ENCODE assay signal across 20 cellular contexts in the genomic region with DNA sequence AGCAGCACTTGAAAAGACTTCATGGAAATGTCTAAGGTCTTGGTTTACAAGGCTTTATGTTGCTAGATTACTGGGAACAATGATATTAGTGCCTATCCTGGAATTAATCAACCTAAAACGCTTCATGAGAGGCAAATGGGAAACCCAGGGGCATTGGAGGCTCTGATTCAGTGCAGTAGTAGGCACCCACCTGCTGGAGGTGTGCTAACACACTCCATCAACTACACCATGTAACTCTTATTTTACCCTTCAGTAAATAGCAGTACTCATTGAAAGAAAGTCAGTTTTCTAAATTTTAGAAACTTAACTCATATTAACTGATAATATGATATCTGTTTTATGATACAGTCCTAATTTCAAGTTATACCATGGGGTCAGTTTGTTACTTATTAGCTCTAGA. TPM values are rescaled to one million over a fixed set of nuclear protein-coding genes. Genes with fewer than 3 reads are reported as not detected.
A peak's percentile ranks its signal among the peaks of the same experiment; 100 is the strongest.
DNase-seq lines count a peak whose midpoint lies in the region; ATAC-seq and TF ChIP-seq lines count a peak whose summit lies in the region.
"Had no signal": no experiment of that assay in that cellular context is flagged by ENCODE, and none has a peak within 500 bp of the region (broad histone marks: within the 10 kb centered on the region; RNA-seq: fewer than 3 reads in every experiment).

No MANE protein-coding gene starts in this region.

- peak; percentile 23 for DNase-seq in NCI-H2107 treated with DMSO at 0.1 percent for 48 hours (lab: John Stamatoyannopoulos, UW; ENCODE audit: unreplicated experiment)
- no peak for DNase-seq in NCI-H2107 (lab: John Stamatoyannopoulos, UW)
- DNase-seq in NCI-H69 (lab: John Stamatoyannopoulos, UW): peak; percentile 44
- no peak for DNase-seq in foreskin keratinocyte
- no peak for DNase-seq in OCI-M1 (lab: John Stamatoyannopoulos, UW)
- no peak for DNase-seq in SIG-M5 treated with dmso at 0.1 percent for 504 hours (lab: John Stamatoyannopoulos, UW; ENCODE audit: unreplicated experiment)
- no peak for DNase-seq in stomach
- DNase-seq: activated CD4-positive, alpha-beta T cell treated with anti-CD3 and anti-CD28 coated beads, Interleukin-2, amount 10 ng/mL, durations not matched to agents 24 days and 14 days; body of pancreas; C1 segment of cervical spinal cord; DMS153; NCI-H2171; SHP77; T-helper 9 cell; upper lobe of left lung had no signal

- TF ChIP-seq POLR2A in stomach (IDR thresholded peaks at IDR 0.05): no peak

- WGBS in stomach, 5 donors: 55 to 71% (median 64%) methylated on average over 1 of the region's 1 CpG

- intact Hi-C loops in stomach (cut with DNase I; ENCODE audit: low total_unique reads): no loop called here

- H3K4me1 ChIP-seq in foreskin keratinocyte: no peaks in the 10 kb centered on the region
- no peaks in the 10 kb centered on the region for H3K4me1 ChIP-seq in stomach
- H3K4me1 ChIP-seq: body of pancreas, upper lobe of left lung had no signal

- H3K36me3 ChIP-seq in stomach: no peaks in the 10 kb centered on the region
- H3K36me3 ChIP-seq: upper lobe of left lung had no signal

- no peak for TF ChIP-seq EP300 in stomach (IDR thresholded peaks at IDR 0.05)

- H3K27me3 ChIP-seq in foreskin keratinocyte (no peaks in the 10 kb centered on the region), stomach (no peaks in the 10 kb centered on the region)
- H3K27me3 ChIP-seq: body of pancreas, upper lobe of left lung had no signal

- peak; percentile 39 for TF ChIP-seq CTCF in foreskin keratinocyte (conservative IDR thresholded peaks at IDR 0.05)
- TF ChIP-seq CTCF in stomach (IDR thresholded peaks at IDR 0.05): no peak

- ATAC-seq in GM19372 (IDR thresholded peaks at IDR 0.05; ENCODE audit: low read depth, unreplicated experiment) (peak; percentile 70), foreskin keratinocyte (peak; percentile 47)
- ATAC-seq: activated naive CD4-positive, alpha-beta T cell treated with anti-CD3 and anti-CD28 coated beads, Interleukin-2, amount 50 U/mL, for 72 hours; body of pancreas; esophagus mucosa; stimulated activated memory B cell treated with anti-CD40 and anti-IgM and Interleukin-4, amounts not matched to agents 10 μg/mL and 1 μg/mL and 100 μg/mL, for 72 hours had no signal

- H3K27ac ChIP-seq in foreskin keratinocyte (no peak overlapping the region), stomach (no peak overlapping the region)
- H3K27ac ChIP-seq: 22Rv1, body of pancreas, upper lobe of left lung had no signal

- no peaks in the 10 kb centered on the region for H3K9me3 ChIP-seq in stomach
- H3K9me3 ChIP-seq: body of pancreas, upper lobe of left lung had no signal

- no peak overlapping the region for H3K4me3 ChIP-seq in stomach
- H3K4me3 ChIP-seq: body of pancreas, upper lobe of left lung had no signal

RNA-seq across cellular contexts. Expression of a gene that starts 17.4 kb away (rescaled TPM):
- total RNA-seq in foreskin keratinocyte (140 and 159 TPM in 2 replicates), stomach (100 to 1,000 TPM in 1 of 5 donors, 10 to 100 TPM in 4; 22.6 to 178 (median 54.3) TPM)
- polyA plus RNA-seq in foreskin keratinocyte (417 and 454 TPM in 2 replicates), stomach (100 to 1,000 TPM; 116 to 187 (median 144) TPM)

Comparison
In these comparisons a context has a peak if more than half of its experiments do, and no peak if none do; other contexts are left out.
1. DNase-seq: peak in NCI-H2107 treated with DMSO at 0.1 percent for 48 hours (single experiment) and NCI-H69 (single experiment); none in NCI-H2107 (single experiment), foreskin keratinocyte (0 of 2), OCI-M1 (single experiment), SIG-M5 treated with dmso at 0.1 percent for 504 hours (single experiment) and stomach (single experiment).